ENCODE assay signal across 8 cellular contexts in genomic region chr11:102306048-102306575, GRCh38. TPM values are rescaled to one million over a fixed set of nuclear protein-coding genes. Genes with fewer than 3 reads are reported as not detected.
DNase-seq lines count a peak whose midpoint lies in the region; ATAC-seq and TF ChIP-seq lines count a peak whose summit lies in the region.

No MANE protein-coding gene starts in this region.

- ATAC-seq in omental fat pad (ENCODE audit: low FRiP score) (peak; percentile 60), aorta (ENCODE audit: low FRiP score) (no peak)

- H3K36me3 Mint-ChIP-seq in Caco-2 (ENCODE audit: insufficient read depth, unreplicated experiment): no peaks in the 10 kb centered on the region

- TF ChIP-seq CTCF in Caco-2 (IDR thresholded peaks at IDR 0.05; ENCODE audit: insufficient read depth in 1 of 2, low read depth in 1 of 2, low read length in 1 of 2, severe bottlenecking in 1 of 2, unreplicated experiment in 1 of 2): peak; percentile 20 to 23
- TF ChIP-seq CTCF in omental fat pad (IDR thresholded peaks at IDR 0.05): no peak

- intact Hi-C loops in Caco-2 (cut with micrococcal nuclease; ENCODE audit: unreplicated experiment) (loop anchor here (1.0 kb wide), 1 partner anchor 12 kb away; no protein-coding TSS in a partner anchor), aorta (cut with DNase I) (no loop called here)

- BruUV-seq in Caco-2 (replicated peaks; lab: Mats Ljungman, UMichigan): no TSS peak

- POLR2A ChIA-PET in Caco-2 (lab: Charles Lee): no interaction called here

- DNase-seq in Caco-2 (peak; percentile 43 to 75), NAMALWA (ENCODE audit: low spot score) (peak; percentile 58), astrocyte of the hippocampus (ENCODE audit: low read depth, low spot score) (peak; percentile 42), omental fat pad (ENCODE audit: low spot score) (no peak), RKO (ENCODE audit: low spot score) (no peak), middle frontal gyrus (ENCODE audit: extremely low spot score, low spot score) (no peak), aorta (no peak), epidermal melanocyte (ENCODE audit: insufficient read length, low spot score) (no peak)

- peaks cover 24% of the 10 kb centered on the region for H3K4me1 ChIP-seq in Caco-2
- no peaks in the 10 kb centered on the region for H3K4me1 ChIP-seq in aorta (ENCODE audit: control insufficient read depth in 1 of 2, insufficient read depth in 2 of 2, low read length in 2 of 2)

- peaks cover 18% of the 10 kb centered on the region for H3K4me1 Mint-ChIP-seq in Caco-2 (ENCODE audit: low read depth, unreplicated experiment)

- H3K36me3 ChIP-seq in Caco-2 (ENCODE audit: control insufficient read depth, insufficient read depth, low read length) (no peaks in the 10 kb centered on the region), aorta (ENCODE audit: control insufficient read depth in 1 of 2, insufficient read depth in 2 of 2, low read length in 1 of 2) (no peaks in the 10 kb centered on the region)

- H3K27me3 ChIP-seq in Caco-2 (replicated peaks; ENCODE audit: control insufficient read depth, insufficient read depth, low read length) (no peaks in the 10 kb centered on the region), aorta (ENCODE audit: control insufficient read depth in 1 of 2, insufficient read depth in 2 of 2, low read length in 1 of 2) (peaks cover 0 to 3% of the 10 kb centered on the region in 2 donors)

- H3K9me3 ChIP-seq in Caco-2: peaks cover 8% of the 10 kb centered on the region
- H3K9me3 ChIP-seq in aorta (ENCODE audit: control insufficient read depth, low read length): peaks cover 4% of the 10 kb centered on the region

- H3K27ac Mint-ChIP-seq in Caco-2 (ENCODE audit: unreplicated experiment): no peak overlapping the region

- H3K9me3 Mint-ChIP-seq in Caco-2 (ENCODE audit: unreplicated experiment): peaks cover 27% of the 10 kb centered on the region

- no peak overlapping the region for H3K4me3 Mint-ChIP-seq in Caco-2 (ENCODE audit: unreplicated experiment)

- CTCF ChIA-PET in Caco-2 (lab: Charles Lee): interaction anchor here (1.0 kb wide), 2 partner anchors 12 to 36 kb away, joined by 3 to 8 read pairs; no protein-coding TSS in a partner anchor

- H3K27ac ChIP-seq in aorta (ENCODE audit: low read depth in 1 of 2, low read length in 2 of 2): no peak overlapping the region

- 80 to 83% methylated on average over 5 of the region's 5 CpGs for WGBS in aorta, 2 donors

- H3K27me3 Mint-ChIP-seq in Caco-2 (ENCODE audit: insufficient read depth, unreplicated experiment): no peaks in the 10 kb centered on the region

- no peak overlapping the region for H3K4me3 ChIP-seq in Caco-2 (ENCODE audit: low read depth, low read length)
- no peak overlapping the region for H3K4me3 ChIP-seq in aorta (ENCODE audit: low read length in 2 of 2)

RNA-seq across cellular contexts. Expression of gene BIRC3, which starts 11.2 kb away (rescaled TPM):
- 1.4 and 2.2 TPM in 2 replicates for total RNA-seq in Caco-2 (2022)
- 10 to 100 TPM in 1 of 4 donors, 1 to 10 TPM in 3; 3.4 to 30.2 (median 9.1) TPM for total RNA-seq in omental fat pad
- total RNA-seq in aorta: 10 to 100 TPM; 13.7 to 19.3 TPM
- polyA plus RNA-seq in aorta: 10 to 100 TPM in 1 of 2 donors, 1 to 10 TPM in 1; 2.6 to 10.1 TPM

RNA-seq across cellular contexts. Expression of gene BIRC2, which starts 40.9 kb away (rescaled TPM):
- total RNA-seq in Caco-2 (2022) (52.7 and 53.5 TPM in 2 replicates), omental fat pad (10 to 100 TPM; 39.4 to 56.0 (median 53.4) TPM), aorta (10 to 100 TPM; 41.1 to 51.2 TPM)
- 10 to 100 TPM; 18.4 to 22.5 TPM for polyA plus RNA-seq in aorta

Comparison
In these comparisons a context has a peak if more than half of its experiments do, and no peak if none do; other contexts are left out.
1. DNase-seq: peak in Caco-2 (2 of 2), NAMALWA (single experiment) and astrocyte of the hippocampus (single experiment); none in omental fat pad (single experiment), RKO (single experiment), middle frontal gyrus (single experiment), aorta (0 of 2) and epidermal melanocyte (single experiment).
2. CTCF ChIP-seq: peak in Caco-2 (2 of 2); none in omental fat pad (0 of 3).